ENCODE assay signal across 8 cellular contexts in genomic region chr11:93718057-93718563, GRCh38. TPM values are rescaled to one million over a fixed set of nuclear protein-coding genes. Genes with fewer than 3 reads are reported as not detected.
A peak's percentile ranks its signal among the peaks of the same experiment; 100 is the strongest.
DNase-seq lines count a peak whose midpoint lies in the region; ATAC-seq, FAIRE-seq and TF ChIP-seq lines count a peak whose summit lies in the region.
"Had no signal": no experiment of that assay in that cellular context is flagged by ENCODE, and none has a peak within 500 bp of the region (broad histone marks: within the 10 kb centered on the region; RNA-seq: fewer than 3 reads in every experiment).

No MANE protein-coding gene starts in this region.

- H3K9me3 ChIP-seq in spleen: no peaks in the 10 kb centered on the region
- H3K9me3 ChIP-seq in psoas muscle: no peaks in the 10 kb centered on the region
- no peaks in the 10 kb centered on the region for H3K9me3 ChIP-seq in testis
- H3K9me3 ChIP-seq: MG63 had no signal

- no peak for DNase-seq in GM19239 (ENCODE audit: insufficient read length, low spot score)
- DNase-seq in SIG-M5 treated with dmso at 0.1 percent for 504 hours (lab: John Stamatoyannopoulos, UW; ENCODE audit: unreplicated experiment): peak; percentile 81
- no peak for DNase-seq in spleen
- no peak for DNase-seq in psoas muscle
- no peak for DNase-seq in testis
- DNase-seq in DMS153 (lab: John Stamatoyannopoulos, UW): no peak
- DNase-seq: MG63 had no signal

- H3K4me3 ChIP-seq in spleen (peak overlapping the region in 1 of 8 donors; percentile 39), psoas muscle (no peak overlapping the region), testis (no peak overlapping the region)
- H3K4me3 ChIP-seq: MG63 had no signal

- H3K36me3 ChIP-seq in spleen (peaks cover 0 to 79% (median 21%) of the 10 kb centered on the region in 6 donors), psoas muscle (ENCODE audit: insufficient read depth in 1 of 2, low read depth in 1 of 2) (peaks cover 0 to 44% of the 10 kb centered on the region in 2 donors), testis (ENCODE audit: low read depth, missing control alignments) (no peaks in the 10 kb centered on the region)

- ATAC-seq in HG03025 (IDR thresholded peaks at IDR 0.05; ENCODE audit: low FRiP score, unreplicated experiment) (peak; percentile 78), psoas muscle (no peak)

- WGBS in spleen, 5 donors: 42 to 54% (median 49%) methylated on average over 4 of the region's 4 CpGs
- WGBS in psoas muscle, 3 donors: 78 to 86% (median 84%) methylated on average over 4 of the region's 4 CpGs
- WGBS in testis, 2 donors: 78 to 85% methylated on average over 4 of the region's 4 CpGs

- no peaks in the 10 kb centered on the region for H3K27me3 ChIP-seq in spleen (replicated peaks in 1 of 7)
- H3K27me3 ChIP-seq in psoas muscle (ENCODE audit: insufficient read depth in 3 of 3, low read length in 2 of 3): no peaks in the 10 kb centered on the region
- H3K27me3 ChIP-seq in testis: no peaks in the 10 kb centered on the region
- H3K27me3 ChIP-seq: MG63 had no signal

- TF ChIP-seq CTCF in spleen (IDR thresholded peaks at IDR 0.05 in 8 of 11, conservative IDR thresholded peaks at IDR 0.05 in 3 of 11): no peak
- no peak for TF ChIP-seq CTCF in psoas muscle (IDR thresholded peaks at IDR 0.05)
- no peak for TF ChIP-seq CTCF in testis (IDR thresholded peaks at IDR 0.05)

- TF ChIP-seq POLR2A in spleen (IDR thresholded peaks at IDR 0.05) (no peak), testis (IDR thresholded peaks at IDR 0.05) (no peak)

- H3K27ac ChIP-seq in spleen: peak overlapping the region in 7 of 8 donors; percentile 45 to 86 (median 73)
- H3K27ac ChIP-seq in psoas muscle: no peak overlapping the region
- no peak overlapping the region for H3K27ac ChIP-seq in testis

- H3K4me1 ChIP-seq in spleen: peaks cover 11 to 34% (median 17%) of the 10 kb centered on the region in 6 donors
- no peaks in the 10 kb centered on the region for H3K4me1 ChIP-seq in psoas muscle
- no peaks in the 10 kb centered on the region for H3K4me1 ChIP-seq in testis

- intact Hi-C loops in spleen (cut with DNase I; ENCODE audit: low total_unique reads): no loop called here
- intact Hi-C loops in psoas muscle (cut with DNase I): no loop called here
- intact Hi-C loops in testis (cut with DNase I; ENCODE audit: low total_unique reads): no loop called here

- FAIRE-seq in GM19239 (lab: Jason Lieb, UNC): peak; percentile 57

RNA-seq across cellular contexts. Expression of gene TAF1D, which starts 23.2 kb away (rescaled TPM):
- total RNA-seq in spleen (100 to 1,000 TPM in 6 of 7 donors, 10 to 100 TPM in 1; 99.4 to 244 (median 115) TPM), psoas muscle (10 to 100 TPM; 53.7 to 84.7 (median 79.2) TPM), testis (10 to 100 TPM; 70.3 to 88.5 TPM)
- polyA plus RNA-seq in spleen (100 to 1,000 TPM; 127 to 174 (median 140) TPM), psoas muscle (100 to 1,000 TPM; 100 to 151 (median 111) TPM), testis (ENCODE audit: insufficient read depth, low read depth, low replicate concordance) (24.0 TPM)

RNA-seq across cellular contexts. Expression of gene C11orf54, which starts 23.4 kb away (rescaled TPM):
- total RNA-seq in spleen (10 to 100 TPM; 22.5 to 36.3 (median 28.7) TPM), psoas muscle (10 to 100 TPM; 20.6 to 37.0 (median 27.4) TPM), testis (10 to 100 TPM; 28.5 to 49.5 TPM)
- polyA plus RNA-seq in spleen (10 to 100 TPM; 10.5 to 14.4 (median 10.8) TPM), psoas muscle (10 to 100 TPM; 17.6 to 60.6 (median 25.6) TPM), testis (ENCODE audit: insufficient read depth, low read depth, low replicate concordance) (32.6 TPM)

RNA-seq across cellular contexts. Expression of gene CEP295, which starts 56.6 kb away (rescaled TPM):
- 10 to 100 TPM; 13.4 to 31.5 (median 14.9) TPM for total RNA-seq in spleen
- 10 to 100 TPM in 1 of 3 donors, 1 to 10 TPM in 2; 7.7 to 10.1 (median 8.2) TPM for polyA plus RNA-seq in spleen
- total RNA-seq in psoas muscle: 1 to 10 TPM; 3.8 to 5.1 (median 4.8) TPM
- polyA plus RNA-seq in psoas muscle: 1 to 10 TPM; 3.1 to 6.3 (median 4.1) TPM
- total RNA-seq in testis: 10 to 100 TPM; 33.9 to 45.5 TPM
- 9.8 TPM for polyA plus RNA-seq in testis (ENCODE audit: insufficient read depth, low read depth, low replicate concordance)

Comparison
In these comparisons a context has a peak if more than half of its experiments do, and no peak if none do; other contexts are left out.
1. H3K27ac ChIP-seq: peak in spleen (7 of 8); none in psoas muscle (single experiment) and testis (0 of 2).